In genomic region chr3:11610044-11610671, GRCh38 we compare ENCODE assay signal across 12 cellular contexts. TPM values are rescaled to one million over a fixed set of nuclear protein-coding genes. Genes with fewer than 3 reads are reported as not detected.
A peak's percentile ranks its signal among the peaks of the same experiment; 100 is the strongest.
DNase-seq lines count a peak whose midpoint lies in the region; ATAC-seq and TF ChIP-seq lines count a peak whose summit lies in the region.
"Had no signal": no experiment of that assay in that cellular context is flagged by ENCODE, and none has a peak within 500 bp of the region (broad histone marks: within the 10 kb centered on the region; RNA-seq: fewer than 3 reads in every experiment).

No MANE protein-coding gene starts in this region.

- TF ChIP-seq CTCF in astrocyte of the cerebellum (IDR thresholded peaks at IDR 0.05; ENCODE audit: low read depth, low read length, missing control alignments) (no peak), gastrocnemius medialis (IDR thresholded peaks at IDR 0.05 in 4 of 5, conservative IDR thresholded peaks at IDR 0.05 in 1 of 5) (no peak), vagina (IDR thresholded peaks at IDR 0.05) (no peak)

- H3K9me3 ChIP-seq in right cardiac atrium (ENCODE audit: control insufficient read depth, low read length) (no peaks in the 10 kb centered on the region), gastrocnemius medialis (no peaks in the 10 kb centered on the region), vagina (no peaks in the 10 kb centered on the region)
- H3K9me3 ChIP-seq: pancreas had no signal

- H3K36me3 ChIP-seq in gastrocnemius medialis: no peaks in the 10 kb centered on the region
- H3K36me3 ChIP-seq in vagina: no peaks in the 10 kb centered on the region
- H3K36me3 ChIP-seq: pancreas had no signal

- TF ChIP-seq POLR2A in gastrocnemius medialis (IDR thresholded peaks at IDR 0.05): no peak
- no peak for TF ChIP-seq POLR2A in vagina (IDR thresholded peaks at IDR 0.05)

- H3K4me1 ChIP-seq in right cardiac atrium (ENCODE audit: control insufficient read depth, insufficient read depth, low read length): peaks cover 34% of the 10 kb centered on the region
- peaks cover 76 to 97% of the 10 kb centered on the region in 2 donors for H3K4me1 ChIP-seq in gastrocnemius medialis
- H3K4me1 ChIP-seq in vagina: peaks cover 90% of the 10 kb centered on the region

- in situ Hi-C loops in astrocyte of the cerebellum (cut with HindIII; ENCODE audit: low sequenced_read_pairs) (no loop called here), gastrocnemius medialis (cut with MboI; ENCODE audit: low sequenced_read_pairs in 4 of 4) (no loop called here)

- H3K27ac ChIP-seq in right cardiac atrium (ENCODE audit: low read length) (no peak overlapping the region), gastrocnemius medialis (peak overlapping the region; percentile 24 to 60 (median 46)), vagina (no peak overlapping the region)
- H3K27ac ChIP-seq: pancreas had no signal

- peak; percentile 98 for DNase-seq in HT1080 (ENCODE audit: low read depth)
- peak; percentile 80 for DNase-seq in astrocyte of the cerebellum (ENCODE audit: low read depth)
- DNase-seq in right cardiac atrium: peak; percentile 73 to 87 (median 77)
- no peak for DNase-seq in gastrocnemius medialis
- DNase-seq in NCI-H1092 (lab: John Stamatoyannopoulos, UW): no peak
- DNase-seq in vagina (ENCODE audit: extremely low spot score in 2 of 2): no peak
- DNase-seq: activated CD4-positive, alpha-beta T cell treated with anti-CD3 and anti-CD28 coated beads for 36 hours; OCI-M1; pancreas; stimulated activated CD8-positive, alpha-beta memory T cell treated with anti-CD3 and anti-CD28 coated beads, Interleukin-4, amount 100 ng/mL, for 48 hours had no signal

- 42% methylated on average over 23 of the region's 23 CpGs for WGBS in right cardiac atrium

- no peaks in the 10 kb centered on the region for H3K27me3 ChIP-seq in right cardiac atrium (ENCODE audit: control insufficient read depth, insufficient read depth)
- no peaks in the 10 kb centered on the region for H3K27me3 ChIP-seq in gastrocnemius medialis
- H3K27me3 ChIP-seq in vagina: no peaks in the 10 kb centered on the region
- H3K27me3 ChIP-seq: pancreas had no signal

- ATAC-seq in right cardiac atrium: peak; percentile 82 to 86
- no peak for ATAC-seq in gastrocnemius medialis
- ATAC-seq in GM21515 (IDR thresholded peaks at IDR 0.05; ENCODE audit: unreplicated experiment): no peak
- ATAC-seq in GM21786 (IDR thresholded peaks at IDR 0.05; ENCODE audit: unreplicated experiment): no peak
- ATAC-seq: activated CD4-positive, alpha-beta T cell treated with anti-CD3 and anti-CD28 coated beads for 36 hours had no signal

- intact Hi-C loops in right cardiac atrium (cut with DNase I) (no loop called here), gastrocnemius medialis (cut with DNase I; ENCODE audit: low total_unique reads) (no loop called here), vagina (cut with DNase I) (no loop called here)

- peak overlapping the region; percentile 17 for H3K4me3 ChIP-seq in astrocyte of the cerebellum (ENCODE audit: low read depth, low read length)
- no peak overlapping the region for H3K4me3 ChIP-seq in right cardiac atrium (ENCODE audit: low read length)
- H3K4me3 ChIP-seq in gastrocnemius medialis: peak overlapping the region in 1 of 4 donors; percentile 8
- H3K4me3 ChIP-seq in vagina: no peak overlapping the region
- H3K4me3 ChIP-seq: pancreas had no signal

RNA-seq across cellular contexts. Expression of gene VGLL4, which starts 33.6 kb away (rescaled TPM):
- total RNA-seq in HT1080 (2014; rRNA removed; shearing (Covaris generic)): 40.3 and 57.4 TPM in 2 replicates
- polyA plus RNA-seq in HT1080 (2015; cell fraction: cytosol; rRNA removed): 56.4 and 67.5 TPM in 2 replicates
- polyA plus RNA-seq in HT1080 (2015; cell fraction: nucleus; rRNA removed): 106 and 110 TPM in 2 replicates
- total RNA-seq in right cardiac atrium (10 to 100 TPM; 51.8 to 66.9 (median 59.1) TPM), gastrocnemius medialis (10 to 100 TPM in 3 of 4 donors, 1 to 10 TPM in 1; 8.9 to 20.9 (median 12.8) TPM), vagina (99.4 TPM)
- 40.9 TPM for polyA plus RNA-seq in right cardiac atrium

Comparison
In these comparisons a context has a peak if more than half of its experiments do, and no peak if none do; other contexts are left out.
1. DNase-seq: peak in HT1080 (single experiment), astrocyte of the cerebellum (single experiment) and right cardiac atrium (3 of 3); none in gastrocnemius medialis (0 of 2), NCI-H1092 (single experiment) and vagina (0 of 2).
2. ATAC-seq: peak in right cardiac atrium (2 of 2); none in gastrocnemius medialis (0 of 2), GM21515 (single experiment) and GM21786 (single experiment).
3. H3K27ac ChIP-seq: peak in gastrocnemius medialis (4 of 4); none in right cardiac atrium (single experiment) and vagina (single experiment).